Comparison of ENCODE assay signal across 1 cellular context in genomic region chr4:152609460-152609859, GRCh38.
TF ChIP-seq lines count a peak whose summit lies in the region.

No MANE protein-coding gene starts in this region.

TF ChIP-seq in H1, 55 proteins besides CTCF, POLR2A, EP300 and RAD21 (continued from another document):
- TF ChIP-seq ATF2 (IDR thresholded peaks at IDR 0.05; ENCODE audit: low read length) (no peak), GTF2F1 (IDR thresholded peaks at IDR 0.05; ENCODE audit: borderline replicate concordance, low read depth, low read length) (no peak), KDM1A (IDR thresholded peaks at IDR 0.05; ENCODE audit: borderline replicate concordance, low read length) (no peak), RNF2 (IDR thresholded peaks at IDR 0.05; ENCODE audit: borderline replicate concordance, low read depth, low read length, missing control alignments, poor library complexity, severe bottlenecking) (no peak), GABPA (IDR thresholded peaks at IDR 0.05; ENCODE audit: borderline replicate concordance, insufficient read depth, low read length) (no peak), CTBP2 (IDR thresholded peaks at IDR 0.05; ENCODE audit: borderline replicate concordance, insufficient read depth, insufficient read length, low read length) (no peak), KDM5A (IDR thresholded peaks at IDR 0.05; ENCODE audit: low read length) (no peak), TCF12 (IDR thresholded peaks at IDR 0.05; ENCODE audit: low read depth, low read length) (no peak), BACH1 (IDR thresholded peaks at IDR 0.05; ENCODE audit: low read length) (no peak), SP4 (IDR thresholded peaks at IDR 0.05; ENCODE audit: low read length) (no peak), MAFK (IDR thresholded peaks at IDR 0.05; ENCODE audit: low read depth, low read length) (no peak), SIN3A (conservative IDR thresholded peaks at IDR 0.05 in 1 of 2, IDR thresholded peaks at IDR 0.05 in 1 of 2; ENCODE audit: low read depth in 1 of 2, low read length in 2 of 2) (no peak)
TF ChIP-seq in H1: peak in this region for 0.
